25 cellular contexts compared by ENCODE assay signal in the genomic region with DNA sequence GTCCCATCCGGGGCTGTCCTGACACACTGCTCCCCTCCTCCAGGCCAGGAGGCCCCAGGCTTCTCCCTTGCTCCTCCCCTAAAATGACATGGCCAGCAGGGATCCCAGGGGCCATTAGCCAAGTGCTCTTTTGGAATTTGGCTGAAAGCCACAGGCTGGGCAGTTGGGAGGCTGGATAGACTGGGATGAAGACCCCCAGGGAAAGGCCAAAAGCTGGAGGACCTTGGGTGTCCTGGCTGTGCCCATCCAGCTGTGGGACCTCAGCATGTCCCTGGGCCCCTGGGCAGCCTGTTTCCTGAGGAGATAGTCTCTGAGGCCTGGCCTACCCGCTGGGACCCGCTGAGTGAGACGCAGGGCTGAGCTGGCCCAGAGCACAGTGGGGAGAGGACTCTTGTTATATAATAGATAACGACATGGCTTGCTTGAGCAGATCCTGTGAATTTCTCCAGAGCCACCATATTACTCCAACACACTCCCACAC. TPM values are rescaled to one million over a fixed set of nuclear protein-coding genes. Genes with fewer than 3 reads are reported as not detected.
A peak's percentile ranks its signal among the peaks of the same experiment; 100 is the strongest.
DNase-seq lines count a peak whose midpoint lies in the region; ATAC-seq, FAIRE-seq and TF ChIP-seq lines count a peak whose summit lies in the region.
"Had no signal": no experiment of that assay in that cellular context is flagged by ENCODE, and none has a peak within 500 bp of the region (broad histone marks: within the 10 kb centered on the region; RNA-seq: fewer than 3 reads in every experiment).

No MANE protein-coding gene starts in this region.

- intact Hi-C loops in HepG2 (cut with micrococcal nuclease; ENCODE audit: unreplicated experiment) (no loop called here), right lobe of liver (cut with DNase I) (no loop called here), K562 (cut with micrococcal nuclease) (no loop called here), gastrocnemius medialis (cut with DNase I; ENCODE audit: low total_unique reads) (loop anchor here (5.0 kb wide), 1 partner anchor 51 kb away; no protein-coding TSS in a partner anchor)

- TF ChIP-seq EP300 in HepG2 (IDR thresholded peaks at IDR 0.05; ENCODE audit: low read depth in 2 of 2, low read length in 2 of 2) (no peak), HepG2 (CRISPR knock-in tag; IDR thresholded peaks at IDR 0.05; ENCODE audit: borderline replicate concordance) (no peak), K562 (IDR thresholded peaks at IDR 0.05; ENCODE audit: low read length) (no peak)

- no peak overlapping the region for H2BK5ac ChIP-seq in mesenchymal stem cell (ENCODE audit: low read depth, low read length, poor library complexity, severe bottlenecking)

- in situ Hi-C loops in HepG2 (cut with HindIII; ENCODE audit: extremely low pct_ligation_motif_present, low pct_unique_long_range_greater_than_20kb) (no loop called here), K562 (cut with MboI) (no loop called here), gastrocnemius medialis (cut with MboI; ENCODE audit: low sequenced_read_pairs in 4 of 4) (no loop called here)

- 40% methylated on average over 4 of the region's 5 CpGs for WGBS in HepG2 (ENCODE audit: low lambda C conversion rate)
- no CpG with 5 or more reads among the region's 5 CpGs for WGBS in right lobe of liver (ENCODE audit: insufficient coverage, low coverage, low lambda C conversion rate, missing lambda C conversion rate)
- WGBS in K562 (ENCODE audit: insufficient coverage, low coverage, missing lambda C conversion rate): 49% methylated on average over 5 of the region's 5 CpGs
- WGBS in mesenchymal stem cell: 33% methylated on average over 1 of the region's 5 CpGs

- no peak overlapping the region for H2BK12ac ChIP-seq in mesenchymal stem cell (ENCODE audit: low read length in 2 of 2)

- no peaks in the 10 kb centered on the region for H3K79me1 ChIP-seq in mesenchymal stem cell (replicated peaks; ENCODE audit: low read length, poor library complexity, severe bottlenecking)

- H3K18ac ChIP-seq in mesenchymal stem cell (ENCODE audit: low read depth in 1 of 2, low read length in 2 of 2): no peak overlapping the region

- H3K27ac ChIP-seq in HepG2 (ENCODE audit: extremely low read length, insufficient read depth, low read length) (no peak overlapping the region), right lobe of liver (no peak overlapping the region), K562 (ENCODE audit: extremely low read depth, low read depth, low read length) (no peak overlapping the region), mesenchymal stem cell (ENCODE audit: low read length, poor library complexity, severe bottlenecking) (no peak overlapping the region), gastrocnemius medialis (no peak overlapping the region)
- H3K27ac ChIP-seq: BLaER1, HL-60, SK-N-MC had no signal

- H3K14ac ChIP-seq in mesenchymal stem cell (ENCODE audit: low read length in 2 of 2): no peak overlapping the region

- H3K4me1 ChIP-seq in HepG2 (ENCODE audit: insufficient read depth, low read length): peaks cover 34% of the 10 kb centered on the region
- peaks cover 0 to 8% (median 2%) of the 10 kb centered on the region in 4 donors for H3K4me1 ChIP-seq in right lobe of liver
- H3K4me1 ChIP-seq in K562 (replicated peaks in 1 of 2; ENCODE audit: control insufficient read depth in 2 of 2, insufficient read depth in 2 of 2, low read length in 2 of 2): peaks cover 13 to 20% of the 10 kb centered on the region in 2 experiments; a peak in 4 of 5 replicates
- H3K4me1 ChIP-seq in mesenchymal stem cell (ENCODE audit: control insufficient read depth, insufficient read depth, low read depth, low read length): peaks cover 8% of the 10 kb centered on the region
- peaks cover 5 to 9% of the 10 kb centered on the region in 2 donors for H3K4me1 ChIP-seq in gastrocnemius medialis

- H3K9me1 ChIP-seq in K562 (ENCODE audit: control insufficient read depth, insufficient read depth, low read length): no peaks in the 10 kb centered on the region

- no peak for TF ChIP-seq POLR2A in HepG2 (IDR thresholded peaks at IDR 0.05; ENCODE audit: insufficient read depth in 1 of 2, low read depth in 2 of 2, low read length in 2 of 2)
- no peak for TF ChIP-seq POLR2A in right lobe of liver (IDR thresholded peaks at IDR 0.05)
- no peak for TF ChIP-seq POLR2A in K562 (conservative IDR thresholded peaks at IDR 0.05)
- TF ChIP-seq POLR2A in gastrocnemius medialis (IDR thresholded peaks at IDR 0.05): no peak

- no peak overlapping the region for H2AFZ ChIP-seq in HepG2 (ENCODE audit: low read length)
- peak overlapping the region; percentile 56 for H2AFZ ChIP-seq in K562 (ENCODE audit: low read depth, low read length)
- no peak overlapping the region for H2AFZ ChIP-seq in mesenchymal stem cell (ENCODE audit: low read depth, low read length)

- H3K9ac ChIP-seq in HepG2 (ENCODE audit: insufficient read depth, low read depth, low read length) (no peak overlapping the region), K562 (ENCODE audit: insufficient read depth in 1 of 2, low read depth in 2 of 2, low read length in 2 of 2) (peak overlapping the region in 1 of 2 experiments; percentile 59; a peak in 2 of 4 replicates), mesenchymal stem cell (ENCODE audit: low read length) (no peak overlapping the region)
- H3K9ac ChIP-seq: BLaER1 had no signal

- H2BK15ac ChIP-seq in mesenchymal stem cell (ENCODE audit: low read depth, poor library complexity, severe bottlenecking): peak overlapping the region; percentile 23

- DNase-seq in HepG2 (ENCODE audit: low spot score) (no peak), right lobe of liver (no peak), K562 (ENCODE audit: extremely low read depth in 1 of 4, low spot score in 3 of 4) (peak in 2 of 4 experiments; percentile 32 to 40), mesenchymal stem cell (no peak), DMS 273 (lab: John Stamatoyannopoulos, UW; ENCODE audit: unreplicated experiment) (no peak), KG1 (lab: John Stamatoyannopoulos, UW) (no peak), gastrocnemius medialis (no peak)
- DNase-seq: CD4-positive, alpha-beta T cell; DMS53; GOT3; MG63; NCI-H2029 treated with DMSO at 0.1 percent for 48 hours; NCI-H2171; NCI-H226; NCI-H510A; NCI-H69; SIG-M5 had no signal

- H3K79me2 ChIP-seq in HepG2 (ENCODE audit: insufficient read depth, low read length) (no peaks in the 10 kb centered on the region), K562 (ENCODE audit: control insufficient read depth, insufficient read depth, low read length) (no peaks in the 10 kb centered on the region)

- H3K23ac ChIP-seq in mesenchymal stem cell (ENCODE audit: low read length in 2 of 2): no peak overlapping the region

- H3K4me2 ChIP-seq in HepG2 (ENCODE audit: low read depth, low read length) (no peak overlapping the region), K562 (ENCODE audit: insufficient read depth, low read length) (no peak overlapping the region), mesenchymal stem cell (ENCODE audit: low read length, poor library complexity, severe bottlenecking) (no peak overlapping the region)
- H3K4me2 ChIP-seq: BLaER1 had no signal

- no peak for TF ChIP-seq CTCF in HepG2 (CRISPR knock-in tag; IDR thresholded peaks at IDR 0.05)
- no peak for TF ChIP-seq CTCF in right lobe of liver (IDR thresholded peaks at IDR 0.05)
- no peak for TF ChIP-seq CTCF in K562 (IDR thresholded peaks at IDR 0.05 in 2 of 3, conservative IDR thresholded peaks at IDR 0.05 in 1 of 3; ENCODE audit: insufficient read depth in 2 of 3, low read depth in 1 of 3, low read length in 3 of 3)
- no peak for TF ChIP-seq CTCF in gastrocnemius medialis (IDR thresholded peaks at IDR 0.05 in 4 of 5, conservative IDR thresholded peaks at IDR 0.05 in 1 of 5)

- no peaks in the 10 kb centered on the region for H3K9me3 ChIP-seq in HepG2 (ENCODE audit: low read length)
- H3K9me3 ChIP-seq in right lobe of liver: no peaks in the 10 kb centered on the region
- no peaks in the 10 kb centered on the region for H3K9me3 ChIP-seq in K562 (replicated peaks; ENCODE audit: control insufficient read depth, insufficient read depth, low read depth, low read length)
- H3K9me3 ChIP-seq in mesenchymal stem cell (ENCODE audit: control insufficient read depth, low read length): no peaks in the 10 kb centered on the region
- no peaks in the 10 kb centered on the region for H3K9me3 ChIP-seq in gastrocnemius medialis
- H3K9me3 ChIP-seq: BLaER1, MG63 had no signal

- no peak overlapping the region for H4K91ac ChIP-seq in mesenchymal stem cell (ENCODE audit: low read length)

- POLR2A ChIA-PET in HepG2 (lab: Yijun Ruan, JAX): no interaction called here
- POLR2A ChIA-PET in K562 (lab: Yijun Ruan, JAX): interaction anchor here (1.2 kb wide), 1 partner anchor 61 kb away, joined by 3 read pairs; no protein-coding TSS in a partner anchor

- H2BK120ac ChIP-seq in mesenchymal stem cell (ENCODE audit: low read depth, low read length): no peak overlapping the region

- H3K36me3 ChIP-seq in HepG2 (replicated peaks in 1 of 2; ENCODE audit: control insufficient read depth in 1 of 2, insufficient read depth in 2 of 2, low read length in 2 of 2) (no peaks in the 10 kb centered on the region), right lobe of liver (no peaks in the 10 kb centered on the region), K562 (ENCODE audit: control insufficient read depth, insufficient read depth, low read length) (no peaks in the 10 kb centered on the region), mesenchymal stem cell (ENCODE audit: control insufficient read depth in 1 of 2, insufficient read depth in 2 of 2, low read depth in 1 of 2, low read length in 2 of 2) (no peaks in the 10 kb centered on the region), gastrocnemius medialis (no peaks in the 10 kb centered on the region)
- H3K36me3 ChIP-seq: BLaER1, MG63 had no signal

- TF ChIP-seq RAD21 in HepG2 (CRISPR knock-in tag; IDR thresholded peaks at IDR 0.05) (no peak), K562 (CRISPR knock-in tag; conservative IDR thresholded peaks at IDR 0.05 in 1 of 2, IDR thresholded peaks at IDR 0.05 in 1 of 2) (no peak)

- ATAC-seq in HepG2: no peak
- no peak for ATAC-seq in right lobe of liver
- ATAC-seq in K562: no peak
- no peak for ATAC-seq in GM21737 (IDR thresholded peaks at IDR 0.05; ENCODE audit: unreplicated experiment)
- no peak for ATAC-seq in gastrocnemius medialis
- ATAC-seq: HCT116, Panc1 had no signal

- H2AK5ac ChIP-seq in mesenchymal stem cell (ENCODE audit: low read length, severe bottlenecking): no peak overlapping the region

- no peak for FAIRE-seq in HepG2 (lab: Jason Lieb, UNC)
- no peak for FAIRE-seq in K562 (lab: Jason Lieb, UNC)
- FAIRE-seq: D721Med, G401.6 had no signal

- H4K8ac ChIP-seq in mesenchymal stem cell (ENCODE audit: low read length): peak overlapping the region; percentile 41

- H3K27me3 ChIP-seq in HepG2 (ENCODE audit: control insufficient read depth in 1 of 2, insufficient read depth in 2 of 2, low read length in 2 of 2) (peaks cover 5 to 35% of the 10 kb centered on the region in 2 experiments; a peak in 4 of 5 replicates), right lobe of liver (no peaks in the 10 kb centered on the region), K562 (ENCODE audit: control insufficient read depth in 2 of 2, insufficient read depth in 2 of 2, low read length in 2 of 2) (no peaks in the 10 kb centered on the region), mesenchymal stem cell (ENCODE audit: control insufficient read depth in 1 of 2, insufficient read depth in 1 of 2, low read length in 2 of 2) (peaks cover 0 to 8% of the 10 kb centered on the region in 2 experiments), gastrocnemius medialis (no peaks in the 10 kb centered on the region)
- H3K27me3 ChIP-seq: MG63 had no signal

- no peaks in the 10 kb centered on the region for H4K20me1 ChIP-seq in HepG2 (ENCODE audit: insufficient read depth, low read length)
- no peaks in the 10 kb centered on the region for H4K20me1 ChIP-seq in K562 (replicated peaks; ENCODE audit: control insufficient read depth, insufficient read depth, low read length)
- H4K20me1 ChIP-seq: BLaER1 had no signal

- CTCF ChIA-PET in HepG2 (lab: Yijun Ruan, JAX; ENCODE audit: low intra/inter-chr PET ratio, low total read pairs): no interaction called here
- CTCF ChIA-PET in K562 (lab: Yijun Ruan, JAX; ENCODE audit: low intra/inter-chr PET ratio): no interaction called here

- BruUV-seq in HepG2 (replicated peaks; lab: Mats Ljungman, UMichigan) (no TSS peak), K562 (replicated peaks; lab: Mats Ljungman, UMichigan) (no TSS peak)

- no peak overlapping the region for H3K4me3 ChIP-seq in HepG2 (replicated peaks in 1 of 3; ENCODE audit: insufficient read depth in 1 of 3, low read depth in 2 of 3, low read length in 3 of 3)
- no peak overlapping the region for H3K4me3 ChIP-seq in right lobe of liver
- H3K4me3 ChIP-seq in K562: no peak overlapping the region
- no peak overlapping the region for H3K4me3 ChIP-seq in mesenchymal stem cell (ENCODE audit: insufficient read depth in 1 of 2, low read depth in 1 of 2, low read length in 2 of 2)
- no peak overlapping the region for H3K4me3 ChIP-seq in gastrocnemius medialis
- H3K4me3 ChIP-seq: BLaER1, MG63, SK-N-MC had no signal

- no peak overlapping the region for H3K4ac ChIP-seq in mesenchymal stem cell (ENCODE audit: low read depth in 1 of 2, low read length in 2 of 2)

RNA-seq across cellular contexts. Expression of a gene that starts 5.7 kb away (rescaled TPM):
- 24.2 and 26.3 TPM in 2 replicates for total RNA-seq in HepG2 (2016; rRNA removed; fragmentation: Illumina TruSeq; extraction: Trizol)
- 46.8 and 50.2 TPM in 2 replicates for total RNA-seq in HepG2 (2016; cell fraction: cytosol; rRNA removed; fragmentation: Illumina TruSeq; extraction: Trizol; ENCODE audit: low read depth)
- total RNA-seq in HepG2 (2016; cell fraction: insoluble cytoplasmic fraction; rRNA removed; fragmentation: Illumina TruSeq; extraction: Trizol): 22.6 and 26.8 TPM in 2 replicates
- total RNA-seq in HepG2 (2016; cell fraction: membrane; rRNA removed; fragmentation: Illumina TruSeq; extraction: Trizol): 33.9 and 39.4 TPM in 2 replicates
- total RNA-seq in HepG2 (2016; cell fraction: nucleus; rRNA removed; fragmentation: Illumina TruSeq; extraction: Trizol): 46.0 and 49.4 TPM in 2 replicates
- 41.2 and 48.5 TPM in 2 replicates for polyA plus RNA-seq in HepG2 (2011; rRNA removed)
- 18.2 and 27.4 TPM in 2 replicates for polyA plus RNA-seq in HepG2 (2011; cell fraction: cytosol; rRNA removed)
- 67.4 and 75.3 TPM in 2 replicates for polyA plus RNA-seq in HepG2 (2011; cell fraction: nucleus; rRNA removed)
- 25.2 and 25.7 TPM in 2 replicates for polyA plus RNA-seq in HepG2 (2012)
- polyA plus RNA-seq in HepG2 (2016; cell fraction: cytosol; fragmentation: Illumina TruSeq; extraction: Trizol; ENCODE audit: low read depth): 4.8 and 5.1 TPM in 2 replicates
- 22.3 and 24.1 TPM in 2 replicates for polyA plus RNA-seq in HepG2 (2016; cell fraction: insoluble cytoplasmic fraction; fragmentation: Illumina TruSeq; extraction: Trizol; ENCODE audit: low read depth)
- 14.2 and 15.0 TPM in 2 replicates for polyA plus RNA-seq in HepG2 (2016; cell fraction: membrane; fragmentation: Illumina TruSeq; extraction: Trizol; ENCODE audit: low read depth)
- polyA plus RNA-seq in HepG2 (2016; cell fraction: nucleus; fragmentation: Illumina TruSeq; extraction: Trizol; ENCODE audit: insufficient read depth, low read depth): 82.8 and 84.3 TPM in 2 replicates
- 27.2 and 64.4 TPM in 2 replicates for polyA minus RNA-seq in HepG2 (2011; rRNA and poly(A)+ RNA removed; ENCODE audit: low replicate concordance)
- polyA minus RNA-seq in HepG2 (2011; cell fraction: cytosol; rRNA and poly(A)+ RNA removed): 24.8 and 25.2 TPM in 2 replicates
- 124 and 137 TPM in 2 replicates for polyA minus RNA-seq in HepG2 (2011; cell fraction: nucleus; rRNA and poly(A)+ RNA removed)
- total RNA-seq in right lobe of liver: 10 to 100 TPM; 32.7 to 40.5 (median 37.4) TPM
- total RNA-seq in K562 (2011; cell fraction: chromatin; rRNA removed; ENCODE audit: low replicate concordance): 146 and 283 TPM in 2 replicates
- total RNA-seq in K562 (2011; cell fraction: nucleolus; rRNA removed): 42.5 and 64.0 TPM in 2 replicates
- total RNA-seq in K562 (2011; cell fraction: nucleoplasm; rRNA removed): 102 and 103 TPM in 2 replicates
- 16.8 and 17.6 TPM in 2 replicates for total RNA-seq in K562 (2014; rRNA removed)
- total RNA-seq in K562 (2014; rRNA removed; fragmentation: Illumina TruSeq; extraction: Trizol): 20.5 and 25.5 TPM in 2 replicates
- total RNA-seq in K562 (2015; rRNA removed; fragmentation: Illumina TruSeq; extraction: Trizol): 19.8 and 22.3 TPM in 2 replicates
- 19.8 and 20.9 TPM in 2 replicates for total RNA-seq in K562 (2021)
- polyA plus RNA-seq in K562 (2011; rRNA removed): 37.1 and 40.3 TPM in 2 replicates
- polyA plus RNA-seq in K562 (2011; cell fraction: cytosol; rRNA removed): 11.1 and 16.1 TPM in 2 replicates
- 76.0 and 83.4 TPM in 2 replicates for polyA plus RNA-seq in K562 (2011; cell fraction: nucleus; rRNA removed)
- polyA plus RNA-seq in K562 (2012): 11.8 and 13.9 TPM in 2 replicates
- 23.7 and 26.4 TPM in 2 replicates for polyA plus RNA-seq in K562 (2014; fragmentation: Illumina TruSeq; extraction: Trizol)
- 1 to 10 TPM; 5.9 to 7.9 TPM for polyA plus RNA-seq in K562 (2014; fragmentation: Nextera tagmentation; extraction: Ambion mirVana)
- polyA plus RNA-seq in K562 (2014; rRNA removed): 21.0 and 24.4 TPM in 2 replicates
- 52.2 and 52.6 TPM in 2 replicates for polyA minus RNA-seq in K562 (2011; rRNA and poly(A)+ RNA removed)
- polyA minus RNA-seq in K562 (2011; cell fraction: cytosol; rRNA and poly(A)+ RNA removed): 11.0 and 19.1 TPM in 2 replicates
- polyA minus RNA-seq in K562 (2011; cell fraction: nucleus; rRNA and poly(A)+ RNA removed): 34.6 and 64.8 TPM in 2 replicates
- polyA plus RNA-seq in mesenchymal stem cell (2013, experiment 1 of 2): 35.2 TPM
- 34.9 TPM for polyA plus RNA-seq in mesenchymal stem cell (2013, experiment 2 of 2)
- 10 to 100 TPM in 3 of 4 donors, 1 to 10 TPM in 1; 6.3 to 20.6 (median 13.9) TPM for total RNA-seq in gastrocnemius medialis
